1 cellular context compared by ENCODE assay signal in genomic region chr9:125233678-125234077, GRCh38.
A peak's percentile ranks its signal among the peaks of the same experiment; 100 is the strongest.
TF ChIP-seq lines count a peak whose summit lies in the region.

No MANE protein-coding gene starts in this region.

TF ChIP-seq in K562, 482 proteins besides CTCF, POLR2A, EP300 and RAD21:
- no peak for TF ChIP-seq ARID2 (IDR thresholded peaks at IDR 0.05)
- TF ChIP-seq DEAF1 (CRISPR knock-in tag; IDR thresholded peaks at IDR 0.05), result no peak
- no peak for TF ChIP-seq TBP (optimal IDR thresholded peaks at IDR 0.05; ENCODE audit: low read depth, low read length)
- TF ChIP-seq SP1 (CRISPR knock-in tag; IDR thresholded peaks at IDR 0.05), result no peak; the same call in 1 of the 2 replicates
- TF ChIP-seq NR3C1 (CRISPR knock-in tag; IDR thresholded peaks at IDR 0.05), result no peak
- no peak for TF ChIP-seq BRD4 (IDR thresholded peaks at IDR 0.05)
- no peak for TF ChIP-seq ZNF280B (CRISPR knock-in tag; IDR thresholded peaks at IDR 0.05)
- TF ChIP-seq FOSL1 (tag; conservative IDR thresholded peaks at IDR 0.05), result peak; percentile 68
- no peak for TF ChIP-seq ZSCAN29 (IDR thresholded peaks at IDR 0.05)
- TF ChIP-seq ZFPM2 (CRISPR knock-in tag; IDR thresholded peaks at IDR 0.05), result no peak
- TF ChIP-seq DMBX1 (CRISPR knock-in tag; IDR thresholded peaks at IDR 0.05; ENCODE audit: borderline replicate concordance), result no peak
- TF ChIP-seq POLR2G (IDR thresholded peaks at IDR 0.05; ENCODE audit: low read depth, low read length), result peak; percentile 60; the same call in 1 of the 2 replicates
- TF ChIP-seq RNF219 (CRISPR knock-in tag; IDR thresholded peaks at IDR 0.05), result no peak
- peak; percentile 24; the same call in 1 of the 2 replicates for TF ChIP-seq CHD2 (IDR thresholded peaks at IDR 0.05; ENCODE audit: low read depth, low read length)
- TF ChIP-seq POLR3A (IDR thresholded peaks at IDR 0.05; ENCODE audit: borderline replicate concordance, extremely low read depth, insufficient read depth, insufficient read length), result no peak
- no peak for TF ChIP-seq E2F6 (IDR thresholded peaks at IDR 0.05; ENCODE audit: borderline replicate concordance in 1 of 2, extremely low read depth in 1 of 2, insufficient read depth in 1 of 2, insufficient read length in 1 of 2, low read depth in 1 of 2, low read length in 1 of 2, poor library complexity in 1 of 2, severe bottlenecking in 1 of 2)
- no peak for TF ChIP-seq ARID1B (IDR thresholded peaks at IDR 0.05)
- TF ChIP-seq PPARD (CRISPR knock-in tag; IDR thresholded peaks at IDR 0.05), result no peak
- TF ChIP-seq JUN (IDR thresholded peaks at IDR 0.05; ENCODE audit: borderline replicate concordance, low read depth, low read length), result peak; percentile 44; the same call in 1 of the 2 replicates
- TF ChIP-seq JUN (CRISPR knock-in tag; IDR thresholded peaks at IDR 0.05; ENCODE audit: borderline replicate concordance), result no peak
